Comparison of ENCODE assay signal across 1 cellular context in genomic region chr15:98203872-98204660, GRCh38.
TF ChIP-seq lines count a peak whose summit lies in the region.

No MANE protein-coding gene starts in this region.

TF ChIP-seq in GM12878, 131 proteins besides CTCF, POLR2A, EP300 and RAD21 (continued from another document):
- TF ChIP-seq BCL3 (IDR thresholded peaks at IDR 0.05; ENCODE audit: borderline replicate concordance, insufficient read depth, low read depth, low read length, poor library complexity, severe bottlenecking) (peak; percentile 67), FOXK2 (IDR thresholded peaks at IDR 0.05) (no peak), SMAD1 (IDR thresholded peaks at IDR 0.05; ENCODE audit: low read depth, partially characterized antibody) (no peak), ZBED1 (IDR thresholded peaks at IDR 0.05; ENCODE audit: borderline replicate concordance) (no peak)
